In genomic region chr2:12176621-12177020, GRCh38 we compare ENCODE assay signal across 14 cellular contexts.
A peak's percentile ranks its signal among the peaks of the same experiment; 100 is the strongest.
DNase-seq lines count a peak whose midpoint lies in the region; ATAC-seq, FAIRE-seq and TF ChIP-seq lines count a peak whose summit lies in the region.
"Had no signal": no experiment of that assay in that cellular context is flagged by ENCODE, and none has a peak within 500 bp of the region (broad histone marks: within the 10 kb centered on the region; RNA-seq: fewer than 3 reads in every experiment).

No MANE protein-coding gene starts in this region.

- H3K9me3 ChIP-seq in KOPT-K1 (ENCODE audit: insufficient read depth, low read length, poor library complexity, severe bottlenecking) (no peaks in the 10 kb centered on the region), K562 (replicated peaks; ENCODE audit: control insufficient read depth, insufficient read depth, low read depth, low read length) (no peaks in the 10 kb centered on the region), smooth muscle cell (replicated peaks; ENCODE audit: low read depth) (no peaks in the 10 kb centered on the region), right lobe of liver (no peaks in the 10 kb centered on the region)
- H3K9me3 ChIP-seq: uterus had no signal

- no peak overlapping the region for H3K4me3 ChIP-seq in K562
- H3K4me3 ChIP-seq in smooth muscle cell = no peak overlapping the region
- H3K4me3 ChIP-seq in right lobe of liver = no peak overlapping the region
- H3K4me3 ChIP-seq: GM23248, uterus had no signal

- H3K27ac ChIP-seq in KOPT-K1 (ENCODE audit: low read depth, low read length, poor library complexity, severe bottlenecking) = peak overlapping the region; percentile 62
- peak overlapping the region; percentile 31; the same call in 1 of the 3 replicates for H3K27ac ChIP-seq in K562 (ENCODE audit: extremely low read depth, low read depth, low read length)
- H3K27ac ChIP-seq in smooth muscle cell (ENCODE audit: low read depth) = peak overlapping the region; percentile 2
- no peak overlapping the region for H3K27ac ChIP-seq in right lobe of liver
- H3K27ac ChIP-seq: GM23248 had no signal

- no peaks in the 10 kb centered on the region for H3K9me3 Mint-ChIP-seq in activated CD4-positive, alpha-beta memory T cell treated with anti-CD3 and anti-CD28 coated beads, Interleukin-2, amount 10 ng/mL, durations not matched to agents 7 days and 5 days
- H3K9me3 Mint-ChIP-seq in activated CD4-positive, alpha-beta memory T cell treated with anti-CD3 and anti-CD28 coated beads for 36 hours = no peaks in the 10 kb centered on the region

- no peaks in the 10 kb centered on the region for H3K36me3 Mint-ChIP-seq in activated CD4-positive, alpha-beta memory T cell treated with anti-CD3 and anti-CD28 coated beads, Interleukin-2, amount 10 ng/mL, durations not matched to agents 7 days and 5 days (ENCODE audit: low read depth)
- H3K36me3 Mint-ChIP-seq in activated CD4-positive, alpha-beta memory T cell treated with anti-CD3 and anti-CD28 coated beads for 36 hours = no peaks in the 10 kb centered on the region
- H3K36me3 Mint-ChIP-seq: WTC11 had no signal

- no peak overlapping the region for H3K4me3 Mint-ChIP-seq in activated CD4-positive, alpha-beta memory T cell treated with anti-CD3 and anti-CD28 coated beads, Interleukin-2, amount 10 ng/mL, durations not matched to agents 7 days and 5 days
- H3K4me3 Mint-ChIP-seq in activated CD4-positive, alpha-beta memory T cell treated with anti-CD3 and anti-CD28 coated beads for 36 hours = no peak overlapping the region
- H3K4me3 Mint-ChIP-seq: WTC11 had no signal

- H2AFZ ChIP-seq in K562 (ENCODE audit: low read depth, low read length) (no peak overlapping the region), smooth muscle cell (ENCODE audit: low read depth) (no peak overlapping the region)
- H2AFZ ChIP-seq: GM23248 had no signal

- intact Hi-C loops in activated CD4-positive, alpha-beta memory T cell treated with anti-CD3 and anti-CD28 coated beads for 36 hours (cut with micrococcal nuclease) = loop anchor here (5.0 kb wide), 2 partner anchors 96 to 116 kb away; no protein-coding TSS in a partner anchor
- intact Hi-C loops in K562 (cut with micrococcal nuclease) = loop anchor here (10.0 kb wide), 1 partner anchor 258 kb away; no protein-coding TSS in a partner anchor
- intact Hi-C loops in right lobe of liver (cut with DNase I) = no loop called here

- POLR2A ChIA-PET in activated CD4-positive, alpha-beta memory T cell treated with anti-CD3 and anti-CD28 coated beads, Interleukin-2, amount 10 ng/mL, durations not matched to agents 7 days and 5 days (lab: Charles Lee) = interaction anchor here (0.6 kb wide), 1 partner anchor 70 kb away, joined by 4 read pairs; no protein-coding TSS in a partner anchor
- POLR2A ChIA-PET in activated CD4-positive, alpha-beta memory T cell treated with anti-CD3 and anti-CD28 coated beads for 36 hours (lab: Charles Lee) = no interaction called here
- POLR2A ChIA-PET in K562 (lab: Yijun Ruan, JAX) = interaction anchor here (0.6 to 2.3 kb wide), 4 partner anchors 10 to 539 kb away, joined by 3 to 7 read pairs (median 3); partner anchors contain the start of gene TRIB2

- H3K4me1 ChIP-seq in K562 (replicated peaks in 1 of 2; ENCODE audit: control insufficient read depth in 2 of 2, insufficient read depth in 2 of 2, low read length in 2 of 2) (peaks cover 21 to 32% of the 10 kb centered on the region in 2 experiments), smooth muscle cell (ENCODE audit: low read depth) (no peaks in the 10 kb centered on the region), right lobe of liver (peaks cover 0 to 4% (median 0%) of the 10 kb centered on the region in 4 donors)

- H4K20me1 ChIP-seq in K562 (replicated peaks; ENCODE audit: control insufficient read depth, insufficient read depth, low read length) (no peaks in the 10 kb centered on the region), smooth muscle cell (ENCODE audit: low read depth) (no peaks in the 10 kb centered on the region)

- WGBS in K562 (ENCODE audit: insufficient coverage, low coverage, missing lambda C conversion rate) = 0% methylated on average over 2 of the region's 2 CpGs
- WGBS in smooth muscle cell (ENCODE audit: low lambda C conversion rate) = 40% methylated on average over 2 of the region's 2 CpGs
- WGBS in right lobe of liver (ENCODE audit: insufficient coverage, low coverage, low lambda C conversion rate, missing lambda C conversion rate) = 35% methylated on average over 2 of the region's 2 CpGs

- no peak for TF ChIP-seq RAD21 in K562 (CRISPR knock-in tag; conservative IDR thresholded peaks at IDR 0.05 in 1 of 2, IDR thresholded peaks at IDR 0.05 in 1 of 2)

- H3K9me1 ChIP-seq in K562 (ENCODE audit: control insufficient read depth, insufficient read depth, low read length) = no peaks in the 10 kb centered on the region

- BruUV-seq in K562 (replicated peaks; lab: Mats Ljungman, UMichigan) = no TSS peak

- CTCF ChIA-PET in activated CD4-positive, alpha-beta memory T cell treated with anti-CD3 and anti-CD28 coated beads, Interleukin-2, amount 10 ng/mL, durations not matched to agents 7 days and 5 days (lab: Charles Lee) = no interaction called here
- CTCF ChIA-PET in activated CD4-positive, alpha-beta memory T cell treated with anti-CD3 and anti-CD28 coated beads for 36 hours (lab: Charles Lee) = no interaction called here
- CTCF ChIA-PET in K562 (lab: Yijun Ruan, JAX; ENCODE audit: low intra/inter-chr PET ratio) = no interaction called here

- TF ChIP-seq CTCF in K562 (IDR thresholded peaks at IDR 0.05 in 2 of 3, conservative IDR thresholded peaks at IDR 0.05 in 1 of 3; ENCODE audit: insufficient read depth in 2 of 3, low read depth in 1 of 3, low read length in 3 of 3) = no peak
- no peak for TF ChIP-seq CTCF in smooth muscle cell (IDR thresholded peaks at IDR 0.05; ENCODE audit: borderline replicate concordance, insufficient read depth, poor library complexity, severe bottlenecking)
- no peak for TF ChIP-seq CTCF in right lobe of liver (IDR thresholded peaks at IDR 0.05)

- peaks cover 2% of the 10 kb centered on the region for H3K27me3 Mint-ChIP-seq in activated CD4-positive, alpha-beta memory T cell treated with anti-CD3 and anti-CD28 coated beads, Interleukin-2, amount 10 ng/mL, durations not matched to agents 7 days and 5 days
- no peaks in the 10 kb centered on the region for H3K27me3 Mint-ChIP-seq in activated CD4-positive, alpha-beta memory T cell treated with anti-CD3 and anti-CD28 coated beads for 36 hours

- H3K79me2 ChIP-seq in K562 (ENCODE audit: control insufficient read depth, insufficient read depth, low read length) (no peaks in the 10 kb centered on the region), smooth muscle cell (ENCODE audit: low read depth) (no peaks in the 10 kb centered on the region)

- H3K36me3 ChIP-seq in KOPT-K1 (ENCODE audit: insufficient read depth, low read length) = no peaks in the 10 kb centered on the region
- H3K36me3 ChIP-seq in K562 (ENCODE audit: control insufficient read depth, insufficient read depth, low read length) = no peaks in the 10 kb centered on the region
- H3K36me3 ChIP-seq in smooth muscle cell (ENCODE audit: low read depth) = no peaks in the 10 kb centered on the region
- H3K36me3 ChIP-seq in right lobe of liver = no peaks in the 10 kb centered on the region
- H3K36me3 ChIP-seq: uterus had no signal

- FAIRE-seq in K562 (lab: Jason Lieb, UNC) = no peak
- FAIRE-seq: GM12891 had no signal

- no peak for DNase-seq in activated CD4-positive, alpha-beta memory T cell treated with anti-CD3 and anti-CD28 coated beads, Interleukin-2, amount 10 ng/mL, durations not matched to agents 7 days and 5 days
- no peak for DNase-seq in activated CD4-positive, alpha-beta memory T cell treated with anti-CD3 and anti-CD28 coated beads for 36 hours
- DNase-seq in K562 (ENCODE audit: extremely low read depth in 1 of 4, low spot score in 3 of 4) (no peak), smooth muscle cell (lab: John Stamatoyannopoulos, UW; ENCODE audit: unreplicated experiment) (no peak), NCI-H187 treated with DMSO at 0.1 percent for 48 hours (lab: John Stamatoyannopoulos, UW) (no peak), KBM-7 (no peak), right lobe of liver (no peak)
- DNase-seq: activated T-cell treated with anti-CD3 and anti-CD28 coated beads for 4 hours, NCI-H1105 had no signal

- TF ChIP-seq POLR2A in K562 (conservative IDR thresholded peaks at IDR 0.05) = no peak
- no peak for TF ChIP-seq POLR2A in right lobe of liver (IDR thresholded peaks at IDR 0.05)

- TF ChIP-seq EP300 in K562 (IDR thresholded peaks at IDR 0.05; ENCODE audit: low read length) = no peak

- H3F3A ChIP-seq in smooth muscle cell (ENCODE audit: low read depth) = peaks cover 5% of the 10 kb centered on the region

- H3K27ac Mint-ChIP-seq in activated CD4-positive, alpha-beta memory T cell treated with anti-CD3 and anti-CD28 coated beads, Interleukin-2, amount 10 ng/mL, durations not matched to agents 7 days and 5 days = peak overlapping the region; percentile 64
- H3K27ac Mint-ChIP-seq in activated CD4-positive, alpha-beta memory T cell treated with anti-CD3 and anti-CD28 coated beads for 36 hours = no peak overlapping the region
- H3K27ac Mint-ChIP-seq: WTC11 had no signal

- peaks cover 35% of the 10 kb centered on the region for H3K4me1 Mint-ChIP-seq in activated CD4-positive, alpha-beta memory T cell treated with anti-CD3 and anti-CD28 coated beads, Interleukin-2, amount 10 ng/mL, durations not matched to agents 7 days and 5 days
- peaks cover 36% of the 10 kb centered on the region for H3K4me1 Mint-ChIP-seq in activated CD4-positive, alpha-beta memory T cell treated with anti-CD3 and anti-CD28 coated beads for 36 hours (ENCODE audit: low read depth)

- in situ Hi-C loops in K562 (cut with MboI) (no loop called here), KBM-7 (cut with MboI; ENCODE audit: low pct_unique_long_range_greater_than_20kb, low sequenced_read_pairs) (no loop called here)

- ATAC-seq in K562 = no peak
- ATAC-seq in right lobe of liver = no peak
- ATAC-seq: WTC11 had no signal

- H3K4me2 ChIP-seq in K562 (ENCODE audit: insufficient read depth, low read length) = peak overlapping the region; percentile 58; the same call in 1 of the 2 replicates
- H3K4me2 ChIP-seq in smooth muscle cell = peak overlapping the region; percentile 51

- H3K27me3 ChIP-seq in K562 (ENCODE audit: control insufficient read depth in 2 of 2, insufficient read depth in 2 of 2, low read length in 2 of 2) (no peaks in the 10 kb centered on the region), smooth muscle cell (ENCODE audit: low read depth) (no peaks in the 10 kb centered on the region), right lobe of liver (no peaks in the 10 kb centered on the region)
- H3K27me3 ChIP-seq: uterus had no signal

- H3K9ac ChIP-seq in K562 (ENCODE audit: insufficient read depth in 1 of 2, low read depth in 2 of 2, low read length in 2 of 2) (no peak overlapping the region), smooth muscle cell (ENCODE audit: low read depth) (no peak overlapping the region)
- H3K9ac ChIP-seq: GM23248 had no signal

TF ChIP-seq in K562, 482 proteins besides CTCF, POLR2A, EP300 and RAD21 (continues in another document):
- TF ChIP-seq ETV6 (IDR thresholded peaks at IDR 0.05; ENCODE audit: borderline replicate concordance in 1 of 2, low read depth in 2 of 2, low read length in 1 of 2) = no peak
- TF ChIP-seq ETV6 (CRISPR knock-in tag; IDR thresholded peaks at IDR 0.05; ENCODE audit: borderline replicate concordance) = no peak
- TF ChIP-seq POLR2AphosphoS2 (IDR thresholded peaks at IDR 0.05; ENCODE audit: low read length) = no peak
- TF ChIP-seq MAFG (tag; conservative IDR thresholded peaks at IDR 0.05) = peak; percentile 48

Comparison
In these comparisons a context has a peak if more than half of its experiments do, and no peak if none do; other contexts are left out.
1. H3K27ac ChIP-seq: peak in KOPT-K1 (single experiment), K562 (single experiment) and smooth muscle cell (single experiment); none in right lobe of liver (0 of 3).
2. intact Hi-C loops: an anchor here in activated CD4-positive, alpha-beta memory T cell treated with anti-CD3 and anti-CD28 coated beads for 36 hours (5.0 kb wide) and K562 (10.0 kb wide); none called in right lobe of liver.